Comparison of ENCODE assay signal across 8 cellular contexts in the genomic region with DNA sequence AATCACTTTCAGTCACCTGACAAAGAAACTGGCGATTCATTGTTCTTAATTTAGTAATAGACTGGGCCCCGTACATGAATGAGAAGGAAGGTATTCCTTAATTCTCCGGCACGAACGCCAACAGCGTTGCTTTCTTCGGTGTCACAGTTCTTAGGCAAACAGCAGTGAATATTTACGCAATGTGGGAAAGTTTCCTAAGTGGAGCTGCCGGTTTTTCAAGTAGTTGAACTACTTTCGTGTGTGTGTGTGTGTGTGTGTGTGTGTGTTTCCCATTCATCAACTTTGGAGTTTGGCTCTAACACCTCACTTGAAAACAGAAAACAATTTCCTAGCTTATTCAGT. TPM values are rescaled to one million over a fixed set of nuclear protein-coding genes. Genes with fewer than 3 reads are reported as not detected.
DNase-seq lines count a peak whose midpoint lies in the region; ATAC-seq and TF ChIP-seq lines count a peak whose summit lies in the region.

No MANE protein-coding gene starts in this region.

- intact Hi-C loops in tibial artery (cut with DNase I; ENCODE audit: low total_unique reads) = no loop called here

- H3K9ac ChIP-seq in liver (ENCODE audit: low read depth in 1 of 2, low read length in 2 of 2) = peak overlapping the region; percentile 36 to 94

- H3K27me3 ChIP-seq in liver (ENCODE audit: control insufficient read depth in 4 of 4, insufficient read depth in 4 of 4, low read length in 3 of 4) (no peaks in the 10 kb centered on the region), tibial artery (no peaks in the 10 kb centered on the region)

- TF ChIP-seq RAD21 in liver (IDR thresholded peaks at IDR 0.05) = no peak

- TF ChIP-seq CTCF in NB4 (IDR thresholded peaks at IDR 0.05; ENCODE audit: low read depth, low read length) (no peak), liver (IDR thresholded peaks at IDR 0.05; ENCODE audit: low read depth, low read length, missing input control) (no peak), tibial artery (IDR thresholded peaks at IDR 0.05) (no peak)

- DNase-seq in DMS153 treated with DMSO at 0.1 percent for 48 hours (lab: John Stamatoyannopoulos, UW; ENCODE audit: unreplicated experiment) (peak; percentile 23), DMS153 (lab: John Stamatoyannopoulos, UW) (no peak), NB4 (ENCODE audit: low read depth) (peak; percentile 69), caudate nucleus (lab: John Stamatoyannopoulos, UW) (peak in 3 of 61 donors; percentile 7 to 44 (median 10)), tibial artery (peak in 1 of 2 donors; percentile 39)
- DNase-seq in central memory CD4-positive, alpha-beta T cell = no peak

- H3K36me3 ChIP-seq in liver (ENCODE audit: control insufficient read depth in 4 of 4, insufficient read depth in 3 of 4, low read depth in 1 of 4, low read length in 3 of 4) (peaks cover 0 to 2% (median 0%) of the 10 kb centered on the region in 4 donors), tibial artery (no peaks in the 10 kb centered on the region)

- peaks cover 0 to 6% (median 1%) of the 10 kb centered on the region in 4 donors for H3K4me1 ChIP-seq in liver (ENCODE audit: control insufficient read depth in 4 of 4, insufficient read depth in 4 of 4, low read length in 3 of 4)
- no peaks in the 10 kb centered on the region for H3K4me1 ChIP-seq in tibial artery

- no peak for TF ChIP-seq POLR2A in NB4 (IDR thresholded peaks at IDR 0.05; ENCODE audit: extremely low read depth, insufficient read length)

- H3K4me3 ChIP-seq in NB4 (ENCODE audit: low read depth, low read length) (peak overlapping the region; percentile 81), liver (ENCODE audit: low read depth in 1 of 3, low read length in 3 of 3) (peak overlapping the region; percentile 41 to 65 (median 52)), tibial artery (peak overlapping the region; percentile 60 to 61)

- no peak for ATAC-seq in GM18861 (IDR thresholded peaks at IDR 0.05; ENCODE audit: unreplicated experiment)

- 0% methylated on average over 10 of the region's 10 CpGs for WGBS in liver

- H3K9me3 ChIP-seq in liver (ENCODE audit: control insufficient read depth in 4 of 4, low read length in 3 of 4) = no peaks in the 10 kb centered on the region
- H3K9me3 ChIP-seq in tibial artery = no peaks in the 10 kb centered on the region

- H3K27ac ChIP-seq in caudate nucleus (ENCODE audit: low read depth, low read length) = peak overlapping the region; percentile 96
- H3K27ac ChIP-seq in liver (ENCODE audit: low read depth in 1 of 2, low read length in 2 of 2) = peak overlapping the region; percentile 94 to 99
- peak overlapping the region; percentile 81 to 86 for H3K27ac ChIP-seq in tibial artery

TF ChIP-seq in liver, 16 proteins besides CTCF, POLR2A, EP300 and RAD21:
- TF ChIP-seq HNF4G (IDR thresholded peaks at IDR 0.05) (no peak), JUND (IDR thresholded peaks at IDR 0.05) (no peak), HNF4A (conservative IDR thresholded peaks at IDR 0.05) (peak; percentile 5 to 34), ZBTB33 (IDR thresholded peaks at IDR 0.05) (no peak), GABPA (IDR thresholded peaks at IDR 0.05 in 1 of 2, conservative IDR thresholded peaks at IDR 0.05 in 1 of 2) (no peak), NR2F2 (IDR thresholded peaks at IDR 0.05) (no peak), EGR1 (IDR thresholded peaks at IDR 0.05; ENCODE audit: low read depth in 2 of 2) (no peak), SP1 (IDR thresholded peaks at IDR 0.05) (peak; percentile 58), YY1 (IDR thresholded peaks at IDR 0.05) (no peak), TAF1 (conservative IDR thresholded peaks at IDR 0.05) (peak; percentile 75), RXRA (IDR thresholded peaks at IDR 0.05) (peak in 1 of 2 donors; percentile 14)
- TF ChIP-seq, protein P1, sequence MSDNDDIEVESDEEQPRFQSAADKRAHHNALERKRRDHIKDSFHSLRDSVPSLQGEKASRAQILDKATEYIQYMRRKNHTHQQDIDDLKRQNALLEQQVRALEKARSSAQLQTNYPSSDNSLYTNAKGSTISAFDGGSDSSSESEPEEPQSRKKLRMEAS (IDR thresholded peaks at IDR 0.05) = no peak
- TF ChIP-seq, protein P2, sequence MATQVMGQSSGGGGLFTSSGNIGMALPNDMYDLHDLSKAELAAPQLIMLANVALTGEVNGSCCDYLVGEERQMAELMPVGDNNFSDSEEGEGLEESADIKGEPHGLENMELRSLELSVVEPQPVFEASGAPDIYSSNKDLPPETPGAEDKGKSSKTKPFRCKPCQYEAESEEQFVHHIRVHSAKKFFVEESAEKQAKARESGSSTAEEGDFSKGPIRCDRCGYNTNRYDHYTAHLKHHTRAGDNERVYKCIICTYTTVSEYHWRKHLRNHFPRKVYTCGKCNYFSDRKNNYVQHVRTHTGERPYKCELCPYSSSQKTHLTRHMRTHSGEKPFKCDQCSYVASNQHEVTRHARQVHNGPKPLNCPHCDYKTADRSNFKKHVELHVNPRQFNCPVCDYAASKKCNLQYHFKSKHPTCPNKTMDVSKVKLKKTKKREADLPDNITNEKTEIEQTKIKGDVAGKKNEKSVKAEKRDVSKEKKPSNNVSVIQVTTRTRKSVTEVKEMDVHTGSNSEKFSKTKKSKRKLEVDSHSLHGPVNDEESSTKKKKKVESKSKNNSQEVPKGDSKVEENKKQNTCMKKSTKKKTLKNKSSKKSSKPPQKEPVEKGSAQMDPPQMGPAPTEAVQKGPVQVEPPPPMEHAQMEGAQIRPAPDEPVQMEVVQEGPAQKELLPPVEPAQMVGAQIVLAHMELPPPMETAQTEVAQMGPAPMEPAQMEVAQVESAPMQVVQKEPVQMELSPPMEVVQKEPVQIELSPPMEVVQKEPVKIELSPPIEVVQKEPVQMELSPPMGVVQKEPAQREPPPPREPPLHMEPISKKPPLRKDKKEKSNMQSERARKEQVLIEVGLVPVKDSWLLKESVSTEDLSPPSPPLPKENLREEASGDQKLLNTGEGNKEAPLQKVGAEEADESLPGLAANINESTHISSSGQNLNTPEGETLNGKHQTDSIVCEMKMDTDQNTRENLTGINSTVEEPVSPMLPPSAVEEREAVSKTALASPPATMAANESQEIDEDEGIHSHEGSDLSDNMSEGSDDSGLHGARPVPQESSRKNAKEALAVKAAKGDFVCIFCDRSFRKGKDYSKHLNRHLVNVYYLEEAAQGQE (IDR thresholded peaks at IDR 0.05) = no peak
TF ChIP-seq in liver: peak in this region for 4.

RNA-seq across cellular contexts. Expression of gene NXT2, which starts 0.7 kb away (rescaled TPM):
- 1 to 10 TPM; 6.0 to 10.0 TPM for total RNA-seq in liver
- 1 to 10 TPM; 3.5 to 3.6 TPM for polyA plus RNA-seq in liver

RNA-seq across cellular contexts. Expression of gene GUCY2F, which starts 55.4 kb away (rescaled TPM):
- under 1 TPM; under 0.01 TPM for total RNA-seq in liver
- polyA plus RNA-seq in liver = not detected

Comparison
In these comparisons a context has a peak if more than half of its experiments do, and no peak if none do; other contexts are left out.
1. DNase-seq: peak in DMS153 treated with DMSO at 0.1 percent for 48 hours (single experiment) and NB4 (single experiment); none in DMS153 (single experiment) and central memory CD4-positive, alpha-beta T cell (single experiment).
2. Peak in every context shown above with its lines, with median percentiles within 50 percentile points of each other: H3K4me3 ChIP-seq and H3K27ac ChIP-seq.